Comparison of ENCODE assay signal across 8 cellular contexts in the genomic region with DNA sequence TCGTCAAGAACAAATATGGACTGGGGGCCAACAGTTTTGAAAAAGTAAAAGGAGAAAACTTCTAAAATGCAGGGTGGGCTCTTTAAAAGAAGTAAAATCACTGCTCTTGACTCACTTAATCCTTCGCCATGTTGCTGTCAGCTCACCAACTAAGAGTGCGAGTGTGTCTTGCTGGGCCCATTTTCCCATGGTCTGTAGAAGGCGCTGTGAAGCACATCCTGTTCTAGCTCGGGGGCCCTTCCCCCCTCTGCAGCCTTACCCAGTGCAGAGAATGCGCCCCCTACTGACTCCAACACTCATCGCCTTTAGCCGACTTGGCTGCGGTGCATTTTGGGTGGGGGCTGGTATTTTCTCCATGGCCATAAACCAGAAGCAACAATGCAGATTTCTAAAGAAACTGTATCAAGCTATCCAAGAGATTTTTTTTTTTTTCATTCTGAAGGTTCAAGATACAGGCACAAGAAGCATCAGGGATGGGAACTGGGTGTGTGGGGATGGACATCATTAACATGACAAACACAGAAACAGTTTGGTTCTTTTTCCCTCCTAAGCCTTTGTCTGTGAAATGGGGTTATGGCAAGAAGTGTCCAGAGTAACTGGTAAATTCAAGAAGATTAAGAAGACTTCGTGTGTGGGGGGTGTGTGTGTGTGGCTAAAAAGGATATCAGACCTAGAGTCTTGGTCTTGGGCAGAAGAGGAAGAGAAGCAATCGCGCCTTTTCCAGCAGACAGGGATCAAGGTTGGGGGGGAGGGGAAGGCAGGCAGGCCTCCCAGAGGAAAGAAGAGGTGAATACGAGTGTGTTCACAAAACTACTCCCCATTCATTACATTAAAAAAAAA. TPM values are rescaled to one million over a fixed set of nuclear protein-coding genes. Genes with fewer than 3 reads are reported as not detected.
DNase-seq lines count a peak whose midpoint lies in the region; ATAC-seq and TF ChIP-seq lines count a peak whose summit lies in the region.

No MANE protein-coding gene starts in this region.

- TF ChIP-seq CTCF in colonic mucosa (IDR thresholded peaks at IDR 0.05) = peak; percentile 94

- H3K27me3 ChIP-seq in colonic mucosa = no peaks in the 10 kb centered on the region

- no peaks in the 10 kb centered on the region for H3K36me3 ChIP-seq in colonic mucosa

- peak; percentile 88 for DNase-seq in AG20443 (ENCODE audit: low spot score)
- peak; percentile 92 for DNase-seq in NCI-H460 (ENCODE audit: extremely low read depth, low read depth)
- DNase-seq in activated CD4-positive, alpha-beta T cell treated with anti-CD3 and anti-CD28 coated beads for 24 hours (ENCODE audit: low read depth in 2 of 2) = peak; percentile 86 to 91
- DNase-seq in colonic mucosa = peak; percentile 95
- DNase-seq in left kidney (ENCODE audit: low read depth, low spot score) = peak; percentile 99
- peak; percentile 96 for DNase-seq in stimulated activated CD4-positive, alpha-beta T cell treated with anti-CD3 and anti-CD28 coated beads, Interleukin-1b, Interleukin-23, amount 100 ng/mL, for 48 hours

- H3K9ac ChIP-seq in colonic mucosa (ENCODE audit: low read depth in 2 of 2, low read length in 2 of 2) = peak overlapping the region; percentile 63 to 85

- peak; percentile 52 for ATAC-seq in GM19035 (IDR thresholded peaks at IDR 0.05; ENCODE audit: unreplicated experiment)
- peak; percentile 57 for ATAC-seq in HG03439 (IDR thresholded peaks at IDR 0.05; ENCODE audit: unreplicated experiment)

- H3K27ac ChIP-seq in colonic mucosa = peak overlapping the region; percentile 62

- peak overlapping the region; percentile 71 for H3K4me3 ChIP-seq in colonic mucosa

- intact Hi-C loops in colonic mucosa (cut with DNase I) = loop anchor here (5.0 kb wide), 1 partner anchor 137 kb away; no protein-coding TSS in a partner anchor

- peaks cover 13% of the 10 kb centered on the region for H3K4me1 ChIP-seq in colonic mucosa

- H3K9me3 ChIP-seq in colonic mucosa = no peaks in the 10 kb centered on the region

RNA-seq across cellular contexts. Expression of gene ADNP, which starts 1.7 kb away (rescaled TPM):
- total RNA-seq in NCI-H460 (2014; rRNA removed; shearing (Covaris generic)) = 28.1 and 32.6 TPM in 2 replicates
- 24.8 and 32.3 TPM in 2 replicates for polyA plus RNA-seq in NCI-H460 (2014; cell fraction: nucleus; rRNA removed)
- 10 to 100 TPM; 46.8 to 54.0 TPM for total RNA-seq in colonic mucosa

RNA-seq across cellular contexts. Expression of gene DPM1, which starts 28.8 kb away (rescaled TPM):
- total RNA-seq in NCI-H460 (2014; rRNA removed; shearing (Covaris generic)) = 87.7 and 102 TPM in 2 replicates
- polyA plus RNA-seq in NCI-H460 (2014; cell fraction: nucleus; rRNA removed) = 114 and 185 TPM in 2 replicates
- total RNA-seq in colonic mucosa = 10 to 100 TPM; 37.0 to 43.9 TPM

RNA-seq across cellular contexts. Expression of gene MOCS3, which starts 29.1 kb away (rescaled TPM):
- total RNA-seq in NCI-H460 (2014; rRNA removed; shearing (Covaris generic)) = 6.4 and 6.5 TPM in 2 replicates
- polyA plus RNA-seq in NCI-H460 (2014; cell fraction: nucleus; rRNA removed) = 5.3 and 7.1 TPM in 2 replicates
- 1 to 10 TPM; 4.6 to 5.1 TPM for total RNA-seq in colonic mucosa

Comparison
In these comparisons a context has a peak if more than half of its experiments do, and no peak if none do; other contexts are left out.
1. Peak in every context shown above with its lines: DNase-seq, ATAC-seq, H3K4me3 ChIP-seq and H3K27ac ChIP-seq.